ENCODE assay signal across 12 cellular contexts in genomic region chr9:37511006-37511714, GRCh38. TPM values are rescaled to one million over a fixed set of nuclear protein-coding genes. Genes with fewer than 3 reads are reported as not detected.
DNase-seq lines count a peak whose midpoint lies in the region; ATAC-seq, FAIRE-seq and TF ChIP-seq lines count a peak whose summit lies in the region.
"Had no signal": no experiment of that assay in that cellular context is flagged by ENCODE, and none has a peak within 500 bp of the region (broad histone marks: within the 10 kb centered on the region; RNA-seq: fewer than 3 reads in every experiment).

No MANE protein-coding gene starts in this region.

- TF ChIP-seq POLR2A in GM12891 (IDR thresholded peaks at IDR 0.05; ENCODE audit: low read depth, low read length), result no peak; the same call in 1 of the 2 replicates

- no peak overlapping the region for H3K4me3 ChIP-seq in AG09309 (ENCODE audit: control insufficient read depth, low read depth, low read length)

- DNase-seq in AG09309 (ENCODE audit: low read depth) (no peak), GM12891 (ENCODE audit: insufficient read length, low spot score) (no peak), RPMI8226 (peak; percentile 37), glomerular visceral epithelial cell (ENCODE audit: extremely low spot score) (peak; percentile 13), globus pallidus (ENCODE audit: low spot score) (no peak), anterior cingulate cortex (lab: John Stamatoyannopoulos, UW) (no peak)
- DNase-seq in activated CD4-positive, alpha-beta T cell treated with anti-CD3 and anti-CD28 coated beads for 1 hour, result no peak
- DNase-seq: activated CD4-positive, CD25-positive, alpha-beta regulatory T cell; NCI-H187 treated with DMSO at 0.1 percent for 48 hours had no signal

- ATAC-seq in GM19023 (IDR thresholded peaks at IDR 0.05; ENCODE audit: unreplicated experiment), result no peak
- ATAC-seq: left lobe of liver had no signal

- peak; percentile 12 for TF ChIP-seq CTCF in AG09309 (IDR thresholded peaks at IDR 0.05; ENCODE audit: control insufficient read depth, insufficient read depth, low read depth, low read length, missing control alignments)

- peak; percentile 16 for FAIRE-seq in GM12891 (lab: Jason Lieb, UNC)
- FAIRE-seq: colon had no signal

TF ChIP-seq in GM12891, 5 proteins besides CTCF, POLR2A, EP300 and RAD21:
- no peak for TF ChIP-seq POU2F2 (IDR thresholded peaks at IDR 0.05; ENCODE audit: low read depth, low read length)
- TF ChIP-seq SPI1 (IDR thresholded peaks at IDR 0.05; ENCODE audit: low read depth, low read length), result no peak
- 0 out of 2 replicates have a peak, but pooled peaks have one; percentile 40 for TF ChIP-seq POLR2AphosphoS5 (IDR thresholded peaks at IDR 0.05; ENCODE audit: low read depth, low read length)
- TF ChIP-seq PAX5 (IDR thresholded peaks at IDR 0.05; ENCODE audit: insufficient read depth, low read length, severe bottlenecking), result no peak
- TF ChIP-seq TAF1 (IDR thresholded peaks at IDR 0.05; ENCODE audit: low read depth, low read length), result no peak

RNA-seq across cellular contexts. Expression of gene POLR1E, which starts 25.4 kb away (rescaled TPM):
- polyA plus RNA-seq in GM12891 (2012; ENCODE audit: low read depth, missing spikeins), result 37.9 TPM

RNA-seq across cellular contexts. Expression of gene ZBTB5, which starts 45.9 kb away (rescaled TPM):
- 7.9 TPM for polyA plus RNA-seq in GM12891 (2012; ENCODE audit: low read depth, missing spikeins)

Comparison
In these comparisons a context has a peak if more than half of its experiments do, and no peak if none do; other contexts are left out.
1. DNase-seq: peak in RPMI8226 (single experiment) and glomerular visceral epithelial cell (single experiment); none in AG09309 (single experiment), GM12891 (single experiment), globus pallidus (single experiment), anterior cingulate cortex (0 of 58) and activated CD4-positive, alpha-beta T cell treated with anti-CD3 and anti-CD28 coated beads for 1 hour (single experiment).